9 cellular contexts compared by ENCODE assay signal in genomic region chr11:3641701-3642070, GRCh38. TPM values are rescaled to one million over a fixed set of nuclear protein-coding genes. Genes with fewer than 3 reads are reported as not detected.
DNase-seq lines count a peak whose midpoint lies in the region; ATAC-seq, FAIRE-seq and TF ChIP-seq lines count a peak whose summit lies in the region.
"Had no signal": no experiment of that assay in that cellular context is flagged by ENCODE, and none has a peak within 500 bp of the region (broad histone marks: within the 10 kb centered on the region; RNA-seq: fewer than 3 reads in every experiment).

A gene with protein sequence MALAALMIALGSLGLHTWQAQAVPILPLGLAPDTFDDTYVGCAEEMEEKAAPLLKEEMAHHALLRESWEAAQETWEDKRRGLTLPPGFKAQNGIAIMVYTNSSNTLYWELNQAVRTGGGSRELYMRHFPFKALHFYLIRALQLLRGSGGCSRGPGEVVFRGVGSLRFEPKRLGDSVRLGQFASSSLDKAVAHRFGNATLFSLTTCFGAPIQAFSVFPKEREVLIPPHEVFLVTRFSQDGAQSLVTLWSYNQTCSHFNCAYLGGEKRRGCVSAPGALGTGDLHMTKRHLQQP (minus strand): TSS chr11:3641992. CDS start chr11:3641862, 130 bp downstream.

- peak within 1 kb of the TSS; percentile 16 for H3K9ac ChIP-seq in fibroblast of lung (ENCODE audit: insufficient read depth, low read length)

- WGBS in pancreas, 2 donors: 14 to 16% methylated on average over 16 to 21 of the region's 21 CpGs

- H3K4me3 ChIP-seq in SJSA1 (peak within 1 kb of the TSS; percentile 29), fibroblast of lung (replicated peaks in 1 of 4; ENCODE audit: control extremely low read depth in 1 of 4, insufficient read depth in 1 of 4, low read depth in 3 of 4, low read length in 4 of 4) (peak within 1 kb of the TSS; percentile 46 to 58 (median 48)), pancreas (peak within 1 kb of the TSS; percentile 23 to 66 (median 46))
- H3K4me3 ChIP-seq: lung had no signal

- CTCF ChIA-PET in CD4-positive, alpha-beta T cell (lab: Charles Lee): interaction anchor here (0.6 kb wide), 1 partner anchor 14 kb away, joined by 7 read pairs; no protein-coding TSS in a partner anchor

- intact Hi-C loops in CD4-positive, alpha-beta T cell (cut with DNase I, micrococcal nuclease): no loop called here
- intact Hi-C loops in pancreas (cut with DNase I): no loop called here

- no peaks in the 10 kb centered on the region for H3K36me3 Mint-ChIP-seq in CD4-positive, alpha-beta T cell (ENCODE audit: low read depth)

- peaks cover 3% of the 10 kb centered on the region; the same call in 1 of the 2 replicates for H3K36me3 ChIP-seq in SJSA1
- H3K36me3 ChIP-seq in fibroblast of lung (ENCODE audit: control insufficient read depth, insufficient read depth, low read length): no peaks in the 10 kb centered on the region
- no peaks in the 10 kb centered on the region for H3K36me3 ChIP-seq in pancreas

- no peak for TF ChIP-seq CTCF in CD4-positive, alpha-beta T cell (IDR thresholded peaks at IDR 0.05)
- TF ChIP-seq CTCF in fibroblast of lung (conservative IDR thresholded peaks at IDR 0.05 in 1 of 2, IDR thresholded peaks at IDR 0.05 in 1 of 2; ENCODE audit: low read depth in 1 of 2, low read length in 2 of 2): no peak
- TF ChIP-seq CTCF in pancreas (IDR thresholded peaks at IDR 0.05): no peak

- H3K27me3 Mint-ChIP-seq in CD4-positive, alpha-beta T cell: peaks cover 44% of the 10 kb centered on the region

- peak within 1 kb of the TSS; percentile 93 for H3K4me2 ChIP-seq in fibroblast of lung (ENCODE audit: extremely low read depth, insufficient read depth, low read length)

- H3K27ac Mint-ChIP-seq in CD4-positive, alpha-beta T cell: no peak within 1 kb of the TSS

- FAIRE-seq in pancreas (lab: Jason Lieb, UNC): no peak

- DNase-seq in CD4-positive, alpha-beta T cell: no peak
- DNase-seq in SJSA1 (ENCODE audit: low read depth in 1 of 2, low spot score in 2 of 2) (no peak), fibroblast of lung (ENCODE audit: low read depth in 2 of 2) (no peak), pancreas (peak in 2 of 6 donors; percentile 6 to 71), NCI-H2029 treated with DMSO at 0.1 percent for 48 hours (lab: John Stamatoyannopoulos, UW) (no peak), OCI-M2 (lab: John Stamatoyannopoulos, UW; ENCODE audit: unreplicated experiment) (no peak), GF-D8 (lab: John Stamatoyannopoulos, UW) (no peak)

- H4K20me1 ChIP-seq in fibroblast of lung (ENCODE audit: control insufficient read depth, extremely low read depth, insufficient read depth, low read length): no peaks in the 10 kb centered on the region

- H3K4me1 ChIP-seq in SJSA1 (replicated peaks) (peaks cover 13% of the 10 kb centered on the region), fibroblast of lung (ENCODE audit: control insufficient read depth, extremely low read depth, insufficient read depth, low read length) (no peaks in the 10 kb centered on the region), pancreas (peaks cover 0 to 4% (median 4%) of the 10 kb centered on the region in 3 donors)

- no peak for ATAC-seq in CD4-positive, alpha-beta T cell (ENCODE audit: poor library complexity)
- ATAC-seq in pancreas (no peak), HG02840 (IDR thresholded peaks at IDR 0.05; ENCODE audit: low FRiP score, unreplicated experiment) (no peak)

- peaks cover 12% of the 10 kb centered on the region for H3K27me3 ChIP-seq in CD4-positive, alpha-beta T cell (ENCODE audit: control insufficient read depth, insufficient read depth, low read length)
- H3K27me3 ChIP-seq in SJSA1 (replicated peaks) (peaks cover 40% of the 10 kb centered on the region), fibroblast of lung (ENCODE audit: control insufficient read depth, insufficient read depth, low read length) (peaks cover 4% of the 10 kb centered on the region), pancreas (no peaks in the 10 kb centered on the region)

- H3K4me3 Mint-ChIP-seq in CD4-positive, alpha-beta T cell: peak within 1 kb of the TSS; percentile 83

- H3K27ac ChIP-seq in CD4-positive, alpha-beta T cell (ENCODE audit: low read depth, low read length): no peak within 1 kb of the TSS
- H3K27ac ChIP-seq in SJSA1: no peak within 1 kb of the TSS
- H3K27ac ChIP-seq in fibroblast of lung (ENCODE audit: insufficient read depth, low read length): no peak within 1 kb of the TSS
- H3K27ac ChIP-seq in pancreas: no peak within 1 kb of the TSS

- H3K4me1 Mint-ChIP-seq in CD4-positive, alpha-beta T cell (ENCODE audit: low read depth): peaks cover 5% of the 10 kb centered on the region

- no peaks in the 10 kb centered on the region for H3K9me3 ChIP-seq in CD4-positive, alpha-beta T cell (ENCODE audit: control insufficient read depth, low read length)
- H3K9me3 ChIP-seq in SJSA1 (replicated peaks) (0 out of 2 replicates have a peak, but pooled peaks cover 6% of the 10 kb centered on the region), fibroblast of lung (ENCODE audit: control insufficient read depth, insufficient read depth, low read depth, low read length) (no peaks in the 10 kb centered on the region), pancreas (no peaks in the 10 kb centered on the region)

- peak within 1 kb of the TSS; percentile 13 for H2AFZ ChIP-seq in fibroblast of lung (ENCODE audit: low read length)

- POLR2A ChIA-PET in CD4-positive, alpha-beta T cell (lab: Charles Lee): no interaction called here

- H3K79me2 ChIP-seq in fibroblast of lung (ENCODE audit: control insufficient read depth, insufficient read depth, low read length): no peaks in the 10 kb centered on the region

- H3K9me3 Mint-ChIP-seq in CD4-positive, alpha-beta T cell: no peaks in the 10 kb centered on the region

RNA-seq across cellular contexts. Expression of the gene that starts here (rescaled TPM):
- not detected for total RNA-seq in CD4-positive, alpha-beta T cell
- total RNA-seq in SJSA1 (2014; rRNA removed; shearing (Covaris generic)): not detected in 2 replicates
- total RNA-seq in fibroblast of lung: 0.50 and 0.77 TPM in 2 replicates
- polyA plus RNA-seq in fibroblast of lung: 0.15 TPM in 1 of 2 replicates, not detected in the other
- polyA plus RNA-seq in fibroblast of lung (2012): 0.09 TPM in 1 of 2 replicates, not detected in the other
- not detected in 2 replicates for polyA minus RNA-seq in fibroblast of lung (ENCODE audit: low replicate concordance)
- total RNA-seq in pancreas: under 1 TPM in 4 of 6 donors, not detected in 2; 0.14 to 0.51 (median 0.23) TPM
- polyA plus RNA-seq in pancreas: under 1 TPM; 0.11 to 0.26 TPM
